Comparison of ENCODE assay signal across 8 cellular contexts in the genomic region with DNA sequence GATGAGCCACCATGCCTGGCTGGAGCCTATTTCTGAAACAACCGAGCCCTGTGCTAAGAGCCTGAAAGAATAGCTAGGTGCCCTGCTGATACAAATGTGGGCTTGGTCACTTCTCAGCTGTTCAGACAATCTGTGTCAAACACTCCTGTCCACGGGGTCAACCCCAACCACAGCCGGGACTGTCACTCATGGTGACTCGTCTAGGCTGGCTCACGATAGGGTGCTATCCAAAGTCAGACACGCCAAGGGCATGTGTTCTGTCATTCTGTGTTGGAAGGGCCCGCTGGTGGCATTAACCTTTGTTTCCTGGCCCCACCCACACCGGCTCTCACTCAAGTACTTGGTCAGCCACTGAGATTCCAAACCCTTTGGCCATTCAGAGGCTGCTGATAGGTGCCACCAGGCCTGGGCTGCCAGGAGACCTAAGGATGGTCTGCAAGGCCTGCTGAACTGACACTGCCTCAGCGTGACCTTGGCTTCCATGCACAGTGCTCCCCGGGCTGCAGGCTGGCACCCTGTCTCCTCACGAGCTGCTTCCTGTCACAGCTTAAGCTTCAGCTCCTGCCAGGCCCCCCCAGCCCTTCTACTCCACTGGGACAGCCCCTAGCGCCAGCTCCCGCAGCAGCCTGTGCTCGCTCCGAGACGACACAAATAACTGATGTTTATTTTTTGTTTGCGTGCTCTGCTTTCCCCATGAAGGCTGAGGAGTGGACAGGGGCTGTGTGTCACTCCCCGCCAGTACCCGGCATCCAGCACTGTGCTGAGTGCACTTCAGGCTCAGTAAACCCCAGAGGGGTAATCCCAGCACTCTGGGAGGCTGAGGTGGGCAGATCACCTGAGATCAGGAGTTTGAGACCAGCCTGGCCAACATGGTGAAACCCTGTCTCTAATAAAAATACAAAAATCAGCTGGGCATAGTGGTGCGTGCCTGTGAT. TPM values are rescaled to one million over a fixed set of nuclear protein-coding genes. Genes with fewer than 3 reads are reported as not detected.
DNase-seq lines count a peak whose midpoint lies in the region; ATAC-seq, FAIRE-seq and TF ChIP-seq lines count a peak whose summit lies in the region.

No MANE protein-coding gene starts in this region.

- no peak for TF ChIP-seq POLR2A in GM12891 (IDR thresholded peaks at IDR 0.05; ENCODE audit: low read depth, low read length)

- ATAC-seq in natural killer cell (peak; percentile 49 to 77 (median 65)), HG03520 (IDR thresholded peaks at IDR 0.05; ENCODE audit: unreplicated experiment) (no peak)

- DNase-seq in GM12891 (ENCODE audit: insufficient read length, low spot score) (no peak), natural killer cell (peak; percentile 57), mucosa of gallbladder (ENCODE audit: low spot score) (no peak), ACHN (no peak), HT-29 (ENCODE audit: low spot score) (no peak)
- peak; percentile 80 for DNase-seq in activated naive CD4-positive, alpha-beta T cell treated with anti-CD3 and anti-CD28 coated beads, Interleukin-2, amount 10 ng/mL, durations not matched to agents 7 days and 5 days

- in situ Hi-C loops in ACHN (cut with HindIII; ENCODE audit: low pct_ligation_motif_present, low pct_unique_long_range_greater_than_20kb, low sequenced_read_pairs): no loop called here

- peak overlapping the region; percentile 75 for H3K4me3 Mint-ChIP-seq in activated naive CD4-positive, alpha-beta T cell treated with anti-CD3 and anti-CD28 coated beads, Interleukin-2, amount 10 ng/mL, durations not matched to agents 7 days and 5 days
- peak overlapping the region; percentile 88 for H3K4me3 Mint-ChIP-seq in natural killer cell

- H3K27me3 Mint-ChIP-seq in activated naive CD4-positive, alpha-beta T cell treated with anti-CD3 and anti-CD28 coated beads, Interleukin-2, amount 10 ng/mL, durations not matched to agents 7 days and 5 days: no peaks in the 10 kb centered on the region
- H3K27me3 Mint-ChIP-seq in natural killer cell (ENCODE audit: low read depth in 2 of 2): no peaks in the 10 kb centered on the region

- H3K36me3 Mint-ChIP-seq in activated naive CD4-positive, alpha-beta T cell treated with anti-CD3 and anti-CD28 coated beads, Interleukin-2, amount 10 ng/mL, durations not matched to agents 7 days and 5 days: peaks cover 56% of the 10 kb centered on the region
- no peaks in the 10 kb centered on the region for H3K36me3 Mint-ChIP-seq in natural killer cell

- no peak for TF ChIP-seq CTCF in natural killer cell (IDR thresholded peaks at IDR 0.05)

- H3K9me3 Mint-ChIP-seq in activated naive CD4-positive, alpha-beta T cell treated with anti-CD3 and anti-CD28 coated beads, Interleukin-2, amount 10 ng/mL, durations not matched to agents 7 days and 5 days: no peaks in the 10 kb centered on the region
- no peaks in the 10 kb centered on the region for H3K9me3 Mint-ChIP-seq in natural killer cell

- peaks cover 36% of the 10 kb centered on the region for H3K36me3 ChIP-seq in KOPT-K1 (ENCODE audit: insufficient read depth, low read length)

- CTCF ChIA-PET in activated naive CD4-positive, alpha-beta T cell treated with anti-CD3 and anti-CD28 coated beads, Interleukin-2, amount 10 ng/mL, durations not matched to agents 7 days and 5 days (lab: Charles Lee): interaction anchor here (0.8 to 12.0 kb wide), 12 partner anchors 10 to 259 kb away, joined by 3 to 145 read pairs (median 4); a partner anchor contains a TSS

- peak overlapping the region; percentile 91 for H3K27ac ChIP-seq in KOPT-K1 (ENCODE audit: low read depth, low read length, poor library complexity, severe bottlenecking)

- no peaks in the 10 kb centered on the region for H3K9me3 ChIP-seq in KOPT-K1 (ENCODE audit: insufficient read depth, low read length, poor library complexity, severe bottlenecking)

- no peak for FAIRE-seq in GM12891 (lab: Jason Lieb, UNC)

- peaks cover 95% of the 10 kb centered on the region for H3K4me1 Mint-ChIP-seq in activated naive CD4-positive, alpha-beta T cell treated with anti-CD3 and anti-CD28 coated beads, Interleukin-2, amount 10 ng/mL, durations not matched to agents 7 days and 5 days
- H3K4me1 Mint-ChIP-seq in natural killer cell: peaks cover 56 to 83% of the 10 kb centered on the region in 2 donors

- intact Hi-C loops in natural killer cell (cut with micrococcal nuclease): loop anchor here (1.0 kb wide), 2 partner anchors 7 to 22 kb away; no protein-coding TSS in a partner anchor

- peak overlapping the region; percentile 100 for H3K27ac Mint-ChIP-seq in activated naive CD4-positive, alpha-beta T cell treated with anti-CD3 and anti-CD28 coated beads, Interleukin-2, amount 10 ng/mL, durations not matched to agents 7 days and 5 days
- peak overlapping the region; percentile 95 to 96 for H3K27ac Mint-ChIP-seq in natural killer cell

TF ChIP-seq in GM12891, 5 proteins besides CTCF, POLR2A, EP300 and RAD21:
- 0 out of 2 replicates have a peak, but pooled peaks have one; percentile 14 for TF ChIP-seq POLR2AphosphoS5 (IDR thresholded peaks at IDR 0.05; ENCODE audit: low read depth, low read length)
- TF ChIP-seq POU2F2 (IDR thresholded peaks at IDR 0.05; ENCODE audit: low read depth, low read length): no peak

RNA-seq across cellular contexts. Expression of a gene that starts 14.3 kb away (rescaled TPM):
- 0.36 TPM for polyA plus RNA-seq in GM12891 (2012; ENCODE audit: low read depth, missing spikeins)
- total RNA-seq in natural killer cell (10 to 100 TPM in 2 of 3 donors, 1 to 10 TPM in 1; 8.2 to 12.7 (median 10.7) TPM), mucosa of gallbladder (37.1 TPM)
- 22.7 and 24.7 TPM in 2 replicates for total RNA-seq in HT-29 (2014; rRNA removed; shearing (Covaris generic))

RNA-seq across cellular contexts. Expression of a gene that starts 19.7 kb away (rescaled TPM):
- polyA plus RNA-seq in GM12891 (2012; ENCODE audit: low read depth, missing spikeins): 84.7 TPM
- total RNA-seq in natural killer cell: 100 to 1,000 TPM; 218 to 246 (median 225) TPM
- total RNA-seq in mucosa of gallbladder: 85.6 TPM
- total RNA-seq in HT-29 (2014; rRNA removed; shearing (Covaris generic)): 118 and 123 TPM in 2 replicates

RNA-seq across cellular contexts. Expression of a gene that starts 48.4 kb away (rescaled TPM):
- polyA plus RNA-seq in GM12891 (2012; ENCODE audit: low read depth, missing spikeins): 16.2 TPM
- total RNA-seq in natural killer cell (10 to 100 TPM; 29.3 to 42.2 (median 32.2) TPM), mucosa of gallbladder (34.8 TPM)
- total RNA-seq in HT-29 (2014; rRNA removed; shearing (Covaris generic)): 35.1 and 38.0 TPM in 2 replicates

RNA-seq across cellular contexts. Expression of a gene that starts 55.7 kb away (rescaled TPM):
- 30.2 TPM for polyA plus RNA-seq in GM12891 (2012; ENCODE audit: low read depth, missing spikeins)
- 10 to 100 TPM; 38.3 to 40.6 (median 38.7) TPM for total RNA-seq in natural killer cell
- 23.1 TPM for total RNA-seq in mucosa of gallbladder
- 44.4 and 57.0 TPM in 2 replicates for total RNA-seq in HT-29 (2014; rRNA removed; shearing (Covaris generic))

RNA-seq across cellular contexts. Expression of a gene that starts 58.3 kb away (rescaled TPM):
- 8.2 TPM for polyA plus RNA-seq in GM12891 (2012; ENCODE audit: low read depth, missing spikeins)
- total RNA-seq in natural killer cell (100 to 1,000 TPM; 165 to 321 (median 259) TPM), mucosa of gallbladder (39.3 TPM)
- total RNA-seq in HT-29 (2014; rRNA removed; shearing (Covaris generic)): 47.1 and 50.5 TPM in 2 replicates

Comparison
In these comparisons a context has a peak if more than half of its experiments do, and no peak if none do; other contexts are left out.
1. DNase-seq: peak in activated naive CD4-positive, alpha-beta T cell treated with anti-CD3 and anti-CD28 coated beads, Interleukin-2, amount 10 ng/mL, durations not matched to agents 7 days and 5 days (single experiment) and natural killer cell (single experiment); none in GM12891 (single experiment), mucosa of gallbladder (single experiment), ACHN (single experiment) and HT-29 (single experiment).